20 cellular contexts compared by ENCODE assay signal in genomic region chr2:129717560-129718128, GRCh38.
A peak's percentile ranks its signal among the peaks of the same experiment; 100 is the strongest.
DNase-seq lines count a peak whose midpoint lies in the region; ATAC-seq and TF ChIP-seq lines count a peak whose summit lies in the region.
"Had no signal": no experiment of that assay in that cellular context is flagged by ENCODE, and none has a peak within 500 bp of the region (broad histone marks: within the 10 kb centered on the region; RNA-seq: fewer than 3 reads in every experiment).

No MANE protein-coding gene starts in this region.

- H3K4me3 ChIP-seq in lung (no peak overlapping the region), vagina (no peak overlapping the region)
- H3K4me3 ChIP-seq: GM23248, right lobe of liver, suprapubic skin had no signal

- H3K4me1 ChIP-seq in lung (ENCODE audit: control insufficient read depth in 2 of 2, insufficient read depth in 2 of 2, low read length in 2 of 2): no peaks in the 10 kb centered on the region
- H3K4me1 ChIP-seq in vagina: peaks cover 4% of the 10 kb centered on the region
- H3K4me1 ChIP-seq: right lobe of liver, suprapubic skin had no signal

- no peak overlapping the region for H3K4me3 Mint-ChIP-seq in activated CD8-positive, alpha-beta memory T cell treated with anti-CD3 and anti-CD28 coated beads, Interleukin-2, amount 10 ng/mL, durations not matched to agents 7 days and 5 days
- H3K4me3 Mint-ChIP-seq in stimulated activated memory B cell treated with anti-CD40 and anti-IgM and Interleukin-4, amounts not matched to agents 10 μg/mL and 1 μg/mL and 100 μg/mL, for 72 hours: no peak overlapping the region
- H3K4me3 Mint-ChIP-seq: dendritic cell treated with granulocyte-macrophage colony-stimulating factor and Interleukin-4, amounts not matched to agents 40 ng/mL and 50 ng/mL, for 4 days had no signal

- no peak for TF ChIP-seq POLR2A in vagina (IDR thresholded peaks at IDR 0.05)

- CTCF ChIA-PET in activated CD8-positive, alpha-beta memory T cell treated with anti-CD3 and anti-CD28 coated beads, Interleukin-2, amount 10 ng/mL, durations not matched to agents 7 days and 5 days (lab: Charles Lee): no interaction called here

- no peaks in the 10 kb centered on the region for H3K36me3 Mint-ChIP-seq in activated CD8-positive, alpha-beta memory T cell treated with anti-CD3 and anti-CD28 coated beads, Interleukin-2, amount 10 ng/mL, durations not matched to agents 7 days and 5 days
- no peaks in the 10 kb centered on the region for H3K36me3 Mint-ChIP-seq in stimulated activated memory B cell treated with anti-CD40 and anti-IgM and Interleukin-4, amounts not matched to agents 10 μg/mL and 1 μg/mL and 100 μg/mL, for 72 hours

- H3K9me3 Mint-ChIP-seq in activated CD8-positive, alpha-beta memory T cell treated with anti-CD3 and anti-CD28 coated beads, Interleukin-2, amount 10 ng/mL, durations not matched to agents 7 days and 5 days (ENCODE audit: low read depth): no peaks in the 10 kb centered on the region
- H3K9me3 Mint-ChIP-seq in stimulated activated memory B cell treated with anti-CD40 and anti-IgM and Interleukin-4, amounts not matched to agents 10 μg/mL and 1 μg/mL and 100 μg/mL, for 72 hours: no peaks in the 10 kb centered on the region
- H3K9me3 Mint-ChIP-seq: dendritic cell treated with granulocyte-macrophage colony-stimulating factor and Interleukin-4, amounts not matched to agents 40 ng/mL and 50 ng/mL, for 4 days had no signal

- no peak for ATAC-seq in activated CD8-positive, alpha-beta memory T cell treated with anti-CD3 and anti-CD28 coated beads, Interleukin-2, amount 10 ng/mL, durations not matched to agents 7 days and 5 days
- no peak for ATAC-seq in lung (ENCODE audit: insufficient read depth, low FRiP score)
- ATAC-seq in stimulated activated memory B cell treated with anti-CD40 and anti-IgM and Interleukin-4, amounts not matched to agents 10 μg/mL and 1 μg/mL and 100 μg/mL, for 72 hours: no peak
- ATAC-seq: right lobe of liver had no signal

- intact Hi-C loops in vagina (cut with DNase I): no loop called here

- H3K9me3 ChIP-seq in lung (ENCODE audit: control insufficient read depth in 2 of 2, insufficient read depth in 1 of 2, low read length in 1 of 2) (peaks cover 0 to 5% of the 10 kb centered on the region in 2 donors), vagina (no peaks in the 10 kb centered on the region)
- H3K9me3 ChIP-seq: right lobe of liver, suprapubic skin had no signal

- H3K27me3 ChIP-seq in lung (ENCODE audit: control insufficient read depth, insufficient read depth) (no peaks in the 10 kb centered on the region), vagina (no peaks in the 10 kb centered on the region)
- H3K27me3 ChIP-seq: right lobe of liver had no signal

- no peaks in the 10 kb centered on the region for H3K4me1 Mint-ChIP-seq in activated CD8-positive, alpha-beta memory T cell treated with anti-CD3 and anti-CD28 coated beads, Interleukin-2, amount 10 ng/mL, durations not matched to agents 7 days and 5 days
- H3K4me1 Mint-ChIP-seq in stimulated activated memory B cell treated with anti-CD40 and anti-IgM and Interleukin-4, amounts not matched to agents 10 μg/mL and 1 μg/mL and 100 μg/mL, for 72 hours: no peaks in the 10 kb centered on the region

- H3K27ac Mint-ChIP-seq in activated CD8-positive, alpha-beta memory T cell treated with anti-CD3 and anti-CD28 coated beads, Interleukin-2, amount 10 ng/mL, durations not matched to agents 7 days and 5 days: no peak overlapping the region
- H3K27ac Mint-ChIP-seq in stimulated activated memory B cell treated with anti-CD40 and anti-IgM and Interleukin-4, amounts not matched to agents 10 μg/mL and 1 μg/mL and 100 μg/mL, for 72 hours: no peak overlapping the region
- H3K27ac Mint-ChIP-seq: dendritic cell treated with granulocyte-macrophage colony-stimulating factor and Interleukin-4, amounts not matched to agents 40 ng/mL and 50 ng/mL, for 4 days had no signal

- DNase-seq in activated CD8-positive, alpha-beta memory T cell treated with anti-CD3 and anti-CD28 coated beads for 24 hours: peak; percentile 21
- DNase-seq in activated CD8-positive, alpha-beta memory T cell treated with anti-CD3 and anti-CD28 coated beads, Interleukin-2, amount 10 ng/mL, durations not matched to agents 7 days and 5 days: no peak
- peak; percentile 1 for DNase-seq in NCI-H69 (lab: John Stamatoyannopoulos, UW)
- peak; percentile 24 for DNase-seq in lung (ENCODE audit: low spot score)
- DNase-seq in vagina (ENCODE audit: extremely low spot score in 2 of 2): peak; percentile 52 to 62
- DNase-seq in NCI-H2227 (lab: John Stamatoyannopoulos, UW; ENCODE audit: unreplicated experiment): no peak
- no peak for DNase-seq in HUDEP-2 (lab: John Stamatoyannopoulos, UW; ENCODE audit: unreplicated experiment in 76 of 76)
- DNase-seq: activated CD4-positive, alpha-beta T cell treated with anti-CD3 and anti-CD28 coated beads, Interleukin-2, amount 50 U/mL, for 1 hour; activated CD8-positive, alpha-beta memory T cell treated with anti-CD3 and anti-CD28 coated beads, Interleukin-2, amount 50 U/mL, for 48 hours; activated gamma-delta T cell; Calu3; GM23248; NCI-H1417 treated with DMSO at 0.1 percent for 48 hours; right lobe of liver; SHP77; T-helper 1 cell had no signal

- H3K27ac ChIP-seq in lung (ENCODE audit: low read depth in 1 of 2, low read length in 1 of 2) (no peak overlapping the region), vagina (no peak overlapping the region)
- H3K27ac ChIP-seq: GM23248, HL-60, right lobe of liver, suprapubic skin had no signal

- no peaks in the 10 kb centered on the region for H3K36me3 ChIP-seq in lung (ENCODE audit: control insufficient read depth in 2 of 2, insufficient read depth in 2 of 2, low read length in 2 of 2)
- H3K36me3 ChIP-seq in vagina: no peaks in the 10 kb centered on the region
- H3K36me3 ChIP-seq: right lobe of liver, suprapubic skin had no signal

- WGBS in lung, 2 donors: 38 to 57% methylated on average over 11 of the region's 11 CpGs

- H3K27me3 Mint-ChIP-seq in activated CD8-positive, alpha-beta memory T cell treated with anti-CD3 and anti-CD28 coated beads, Interleukin-2, amount 10 ng/mL, durations not matched to agents 7 days and 5 days: no peaks in the 10 kb centered on the region
- no peaks in the 10 kb centered on the region for H3K27me3 Mint-ChIP-seq in stimulated activated memory B cell treated with anti-CD40 and anti-IgM and Interleukin-4, amounts not matched to agents 10 μg/mL and 1 μg/mL and 100 μg/mL, for 72 hours

- TF ChIP-seq CTCF in lung (IDR thresholded peaks at IDR 0.05; ENCODE audit: control extremely low read depth, extremely low read depth): no peak
- TF ChIP-seq CTCF in vagina (IDR thresholded peaks at IDR 0.05): no peak

Comparison
In these comparisons a context has a peak if more than half of its experiments do, and no peak if none do; other contexts are left out.
1. DNase-seq: peak in activated CD8-positive, alpha-beta memory T cell treated with anti-CD3 and anti-CD28 coated beads for 24 hours (single experiment), NCI-H69 (single experiment), lung (single experiment) and vagina (2 of 2); none in activated CD8-positive, alpha-beta memory T cell treated with anti-CD3 and anti-CD28 coated beads, Interleukin-2, amount 10 ng/mL, durations not matched to agents 7 days and 5 days (single experiment), NCI-H2227 (single experiment) and HUDEP-2 (0 of 76).